ENCODE assay signal across 8 cellular contexts in the genomic region with DNA sequence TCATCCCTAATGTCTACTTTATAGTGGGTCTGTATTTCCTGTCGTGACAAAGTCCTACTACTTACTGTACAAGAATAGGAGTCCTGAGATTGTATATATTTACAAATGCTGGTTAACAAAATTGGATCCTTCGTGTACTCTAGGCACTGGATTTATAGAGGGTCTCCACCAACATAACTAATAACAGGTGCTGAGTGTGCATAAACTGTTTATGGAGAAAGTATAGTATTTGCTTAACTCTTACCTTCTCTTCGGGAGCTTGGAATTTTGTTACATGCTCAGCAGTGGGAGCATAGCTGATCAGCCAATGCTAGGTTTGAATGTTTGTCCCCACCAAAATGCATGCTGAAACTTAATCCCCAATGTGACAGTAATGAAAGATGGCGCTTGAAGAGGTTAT. TPM values are rescaled to one million over a fixed set of nuclear protein-coding genes. Genes with fewer than 3 reads are reported as not detected.
"Had no signal": no experiment of that assay in that cellular context is flagged by ENCODE, and none has a peak within 500 bp of the region (broad histone marks: within the 10 kb centered on the region; RNA-seq: fewer than 3 reads in every experiment).

No MANE protein-coding gene starts in this region.

- H2AFZ ChIP-seq: GM23338 had no signal

- H3K4me3 Mint-ChIP-seq: GM23338, H9, IgD-negative memory B cell had no signal

- H3K27me3 Mint-ChIP-seq: IgD-negative memory B cell had no signal

- H3K27ac Mint-ChIP-seq: GM23338, H9, IgD-negative memory B cell had no signal

- DNase-seq: H9, HCEC 1CT, KG1 had no signal

- H3K4me1 Mint-ChIP-seq: GM23338, H9, IgD-negative memory B cell had no signal

- ATAC-seq: GM23338 had no signal

- FAIRE-seq: H1, H54 had no signal

- H3K4me3 ChIP-seq: GM23338 had no signal

- H3K4me2 ChIP-seq: GM23338 had no signal

RNA-seq across cellular contexts. Expression of gene ZNF563, which starts 19.9 kb away (rescaled TPM):
- total RNA-seq: HT1080 had no signal
